19 cellular contexts compared by ENCODE assay signal in the genomic region with DNA sequence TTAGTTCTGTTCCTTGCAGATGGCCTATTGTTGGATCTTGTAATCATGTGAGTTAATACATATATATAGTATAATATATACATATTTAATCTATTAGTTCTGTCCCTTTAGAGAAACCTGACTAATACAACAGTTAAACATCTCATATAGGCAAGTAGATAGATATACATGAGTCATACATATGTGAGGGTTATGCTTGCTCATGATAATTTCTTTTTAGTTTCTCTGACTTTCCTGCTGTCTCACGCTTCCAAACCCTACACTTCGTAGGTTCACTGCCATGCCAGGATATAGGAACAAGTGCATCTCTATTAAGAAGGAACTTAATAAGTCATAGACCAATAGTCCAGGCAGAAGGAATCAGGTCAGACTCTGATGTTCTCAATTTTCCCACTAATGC. TPM values are rescaled to one million over a fixed set of nuclear protein-coding genes. Genes with fewer than 3 reads are reported as not detected.
"Had no signal": no experiment of that assay in that cellular context is flagged by ENCODE, and none has a peak within 500 bp of the region (broad histone marks: within the 10 kb centered on the region; RNA-seq: fewer than 3 reads in every experiment).

No MANE protein-coding gene starts in this region.

- H3K4me3 ChIP-seq: heart left ventricle, neural progenitor cell, pancreas, tibial artery, upper lobe of left lung, vagina had no signal

- H3K36me3 Mint-ChIP-seq: natural killer cell treated with Interleukin-12 subunit alpha and Interleukin-12 subunit beta and Interleukin-15 and Interleukin-18, amount 100 ng/mL, for 72 hours; neural progenitor cell had no signal

- H3K27me3 Mint-ChIP-seq: natural killer cell treated with Interleukin-12 subunit alpha and Interleukin-12 subunit beta and Interleukin-15 and Interleukin-18, amount 100 ng/mL, for 72 hours; progenitor cell of endocrine pancreas had no signal

- H3K36me3 ChIP-seq: heart left ventricle, neural progenitor cell, pancreas, tibial artery, upper lobe of left lung, vagina had no signal

- H3K4me1 ChIP-seq: heart left ventricle, neural progenitor cell, tibial artery, upper lobe of left lung had no signal

- DNase-seq: effector memory CD4-positive, alpha-beta T cell; heart left ventricle; hippocampal formation; kidney glomerular epithelial cell; nucleus accumbens; pancreas; right cardiac atrium; small intestine; stimulated activated CD4-positive, alpha-beta T cell treated with anti-CD3 and anti-CD28 coated beads, Interleukin-2, amount 100 ng/mL, for 48 hours; stimulated activated naive CD8-positive, alpha-beta T cell treated with anti-CD3 and anti-CD28 coated beads, Interleukin-15, Interleukin-2, amounts not matched to agents 100 U/mL and 50 U/mL, for 24 hours; tibial artery; upper lobe of left lung had no signal

- H3K27me3 ChIP-seq: heart left ventricle, neural progenitor cell, pancreas, tibial artery, upper lobe of left lung, vagina had no signal

- H3K27ac ChIP-seq: heart left ventricle, neural progenitor cell, pancreas, tibial artery, upper lobe of left lung had no signal

- H3K4me3 Mint-ChIP-seq: natural killer cell treated with Interleukin-12 subunit alpha and Interleukin-12 subunit beta and Interleukin-15 and Interleukin-18, amount 100 ng/mL, for 72 hours; neural progenitor cell had no signal

- H3K9me3 ChIP-seq: heart left ventricle, pancreas, tibial artery, upper lobe of left lung, vagina had no signal

- ATAC-seq: heart left ventricle; natural killer cell treated with Interleukin-12 subunit alpha and Interleukin-12 subunit beta and Interleukin-15 and Interleukin-18, amount 100 ng/mL, for 72 hours; pancreas; right cardiac atrium; stimulated activated naive CD8-positive, alpha-beta T cell treated with anti-CD3 and anti-CD28 coated beads, Interleukin-15, Interleukin-2, amounts not matched to agents 100 U/mL and 50 U/mL, for 24 hours had no signal

- FAIRE-seq: endometrium, frontal cortex, pancreas, small intestine had no signal

- H3K9me3 Mint-ChIP-seq: natural killer cell treated with Interleukin-12 subunit alpha and Interleukin-12 subunit beta and Interleukin-15 and Interleukin-18, amount 100 ng/mL, for 72 hours; neural progenitor cell had no signal

- H3K27ac Mint-ChIP-seq: natural killer cell treated with Interleukin-12 subunit alpha and Interleukin-12 subunit beta and Interleukin-15 and Interleukin-18, amount 100 ng/mL, for 72 hours; neural progenitor cell; progenitor cell of endocrine pancreas had no signal

RNA-seq across cellular contexts. Expression of gene CLDN16, which starts 16.8 kb away (rescaled TPM):
- total RNA-seq: myocyte; natural killer cell treated with Interleukin-12 subunit alpha and Interleukin-12 subunit beta and Interleukin-15 and Interleukin-18, amount 100 ng/mL, for 72 hours; right cardiac atrium had no signal
- polyA plus RNA-seq: heart left ventricle, small intestine had no signal

RNA-seq across cellular contexts. Expression of gene CLDN1, which starts 48.9 kb away (rescaled TPM):
- total RNA-seq: natural killer cell treated with Interleukin-12 subunit alpha and Interleukin-12 subunit beta and Interleukin-15 and Interleukin-18, amount 100 ng/mL, for 72 hours had no signal
